ENCODE assay signal across 25 cellular contexts in genomic region chr6:115770851-115771250, GRCh38.
DNase-seq lines count a peak whose midpoint lies in the region; TF ChIP-seq lines count a peak whose summit lies in the region.
"Had no signal": no experiment of that assay in that cellular context is flagged by ENCODE, and none has a peak within 500 bp of the region (broad histone marks: within the 10 kb centered on the region; RNA-seq: fewer than 3 reads in every experiment).

No MANE protein-coding gene starts in this region.

- H3K27ac ChIP-seq in left ventricle myocardium inferior (replicated peaks) (no peak overlapping the region), right atrium auricular region (no peak overlapping the region), neural progenitor cell (no peak overlapping the region)
- H3K27ac ChIP-seq: BLaER1 had no signal

- peak overlapping the region; percentile 23 for H2AFZ ChIP-seq in neural progenitor cell (replicated peaks)

- H3K27me3 ChIP-seq in left ventricle myocardium inferior (ENCODE audit: low read depth), result no peaks in the 10 kb centered on the region
- H3K27me3 ChIP-seq in right atrium auricular region, result no peaks in the 10 kb centered on the region
- H3K27me3 ChIP-seq in neural progenitor cell, result no peaks in the 10 kb centered on the region
- H3K27me3 ChIP-seq: BE2C, BLaER1 had no signal

- DNase-seq in left ventricle myocardium inferior (peak; percentile 11), right atrium auricular region (ENCODE audit: low spot score) (no peak), ecto neural progenitor cell (ENCODE audit: low spot score) (peak; percentile 49), neural progenitor cell (ENCODE audit: low spot score) (peak; percentile 36), SHP77 (lab: John Stamatoyannopoulos, UW) (no peak), nephron progenitor cell (no peak)
- DNase-seq in activated CD4-positive, CD25-positive, alpha-beta regulatory T cell (lab: John Stamatoyannopoulos, UW), result no peak
- DNase-seq: 8988T; ACHN; BE2C; C1 segment of cervical spinal cord; CD4-positive, alpha-beta memory T cell; CD4-positive, CD25-positive, alpha-beta regulatory T cell; CD8-positive, alpha-beta memory T cell; COR-L47; DMS 273 treated with DMSO at 0.1 percent for 48 hours; DMS153; DMS53; DMS79; DND-41; EL; GDM1 had no signal

- H3K4me2 ChIP-seq in neural progenitor cell, result no peak overlapping the region
- H3K4me2 ChIP-seq: BLaER1 had no signal

- no peaks in the 10 kb centered on the region for H3F3A ChIP-seq in neural progenitor cell (ENCODE audit: low read depth)

- no peaks in the 10 kb centered on the region for H4K20me1 ChIP-seq in neural progenitor cell (ENCODE audit: low read depth)
- H4K20me1 ChIP-seq: BLaER1 had no signal

- no peaks in the 10 kb centered on the region for H3K27me3 Mint-ChIP-seq in neural progenitor cell (ENCODE audit: insufficient read depth, low read depth)
- no peaks in the 10 kb centered on the region for H3K27me3 Mint-ChIP-seq in nephron progenitor cell (ENCODE audit: low read depth, poor library complexity)
- H3K27me3 Mint-ChIP-seq: CD4-positive, alpha-beta memory T cell; CD4-positive, CD25-positive, alpha-beta regulatory T cell; CD8-positive, alpha-beta memory T cell had no signal

- H3K9me3 ChIP-seq in left ventricle myocardium inferior (replicated peaks), result no peaks in the 10 kb centered on the region
- no peaks in the 10 kb centered on the region for H3K9me3 ChIP-seq in right atrium auricular region
- H3K9me3 ChIP-seq in neural progenitor cell (ENCODE audit: low read depth), result no peaks in the 10 kb centered on the region
- H3K9me3 ChIP-seq: BE2C, BLaER1 had no signal

- no peak overlapping the region for H3K4me3 ChIP-seq in left ventricle myocardium inferior
- no peak overlapping the region for H3K4me3 ChIP-seq in right atrium auricular region
- no peak overlapping the region for H3K4me3 ChIP-seq in neural progenitor cell
- H3K4me3 ChIP-seq: BLaER1, GM12878 had no signal

- TF ChIP-seq CTCF in left ventricle myocardium inferior (IDR thresholded peaks at IDR 0.05; ENCODE audit: borderline replicate concordance) (no peak), right atrium auricular region (IDR thresholded peaks at IDR 0.05) (no peak), neural progenitor cell (IDR thresholded peaks at IDR 0.05) (no peak), nephron progenitor cell (IDR thresholded peaks at IDR 0.05) (no peak)

- intact Hi-C loops in left ventricle myocardium inferior (cut with micrococcal nuclease), result no loop called here

- H3K4me1 Mint-ChIP-seq in neural progenitor cell (peaks cover 16% of the 10 kb centered on the region), nephron progenitor cell (no peaks in the 10 kb centered on the region)
- H3K4me1 Mint-ChIP-seq: CD14-positive monocyte; CD4-positive, alpha-beta memory T cell; CD4-positive, CD25-positive, alpha-beta regulatory T cell; CD8-positive, alpha-beta memory T cell had no signal

- no peaks in the 10 kb centered on the region for H3K79me2 ChIP-seq in neural progenitor cell (ENCODE audit: low read depth)

- H3K4me1 ChIP-seq in left ventricle myocardium inferior (no peaks in the 10 kb centered on the region), right atrium auricular region (no peaks in the 10 kb centered on the region), neural progenitor cell (peaks cover 9% of the 10 kb centered on the region)

- no peak overlapping the region for H3K9ac ChIP-seq in neural progenitor cell
- H3K9ac ChIP-seq: BLaER1 had no signal

- H3K36me3 ChIP-seq in left ventricle myocardium inferior (no peaks in the 10 kb centered on the region), right atrium auricular region (no peaks in the 10 kb centered on the region), neural progenitor cell (no peaks in the 10 kb centered on the region)
- H3K36me3 ChIP-seq: BE2C, BLaER1 had no signal

- no peaks in the 10 kb centered on the region for H3K36me3 Mint-ChIP-seq in neural progenitor cell
- no peaks in the 10 kb centered on the region for H3K36me3 Mint-ChIP-seq in nephron progenitor cell (ENCODE audit: low read depth)
- H3K36me3 Mint-ChIP-seq: CD14-positive monocyte; CD4-positive, alpha-beta memory T cell; CD4-positive, CD25-positive, alpha-beta regulatory T cell; CD8-positive, alpha-beta memory T cell had no signal

- no peak overlapping the region for H3K27ac Mint-ChIP-seq in neural progenitor cell
- no peak overlapping the region for H3K27ac Mint-ChIP-seq in nephron progenitor cell
- H3K27ac Mint-ChIP-seq: CD14-positive monocyte; CD4-positive, alpha-beta memory T cell; CD4-positive, CD25-positive, alpha-beta regulatory T cell; CD8-positive, alpha-beta memory T cell had no signal

- no peak overlapping the region for H3K4me3 Mint-ChIP-seq in neural progenitor cell
- H3K4me3 Mint-ChIP-seq in nephron progenitor cell, result no peak overlapping the region
- H3K4me3 Mint-ChIP-seq: CD14-positive monocyte; CD4-positive, CD25-positive, alpha-beta regulatory T cell; CD8-positive, alpha-beta memory T cell had no signal

- no peaks in the 10 kb centered on the region for H3K9me3 Mint-ChIP-seq in neural progenitor cell
- no peaks in the 10 kb centered on the region for H3K9me3 Mint-ChIP-seq in nephron progenitor cell

Comparison
In these comparisons a context has a peak if more than half of its experiments do, and no peak if none do; other contexts are left out.
1. DNase-seq: peak in left ventricle myocardium inferior (single experiment), ecto neural progenitor cell (single experiment) and neural progenitor cell (single experiment); none in right atrium auricular region (single experiment), SHP77 (0 of 2), activated CD4-positive, CD25-positive, alpha-beta regulatory T cell (0 of 4) and nephron progenitor cell (single experiment).